ENCODE assay signal across 25 cellular contexts in the genomic region with DNA sequence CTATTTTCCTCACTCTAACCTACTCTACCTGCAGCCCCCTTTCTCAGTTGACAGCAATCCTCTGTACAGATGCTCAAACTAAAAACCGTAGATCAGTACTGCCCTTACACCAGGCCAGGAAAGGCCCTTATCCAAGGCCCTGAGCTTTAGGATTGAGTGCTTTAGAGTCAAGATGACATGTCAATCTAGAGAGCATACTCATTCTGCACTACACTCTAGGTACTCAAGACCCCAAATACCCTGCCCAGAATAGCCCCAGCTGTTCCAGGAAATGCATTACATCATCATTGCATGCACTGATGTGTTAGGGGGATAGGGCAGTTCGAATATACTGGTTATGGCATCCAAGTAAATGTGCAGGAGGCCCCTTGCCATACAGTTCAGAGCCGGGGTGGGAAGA. TPM values are rescaled to one million over a fixed set of nuclear protein-coding genes. Genes with fewer than 3 reads are reported as not detected.
DNase-seq lines count a peak whose midpoint lies in the region; ATAC-seq and TF ChIP-seq lines count a peak whose summit lies in the region.
"Had no signal": no experiment of that assay in that cellular context is flagged by ENCODE, and none has a peak within 500 bp of the region (broad histone marks: within the 10 kb centered on the region; RNA-seq: fewer than 3 reads in every experiment).

No MANE protein-coding gene starts in this region.

- no peak overlapping the region for H3K56ac ChIP-seq in H9 (ENCODE audit: insufficient read length, low read depth, low read length)
- H3K56ac ChIP-seq in mesendoderm (ENCODE audit: low read length), result no peak overlapping the region

- no peak for TF ChIP-seq CTCF in H9 (conservative IDR thresholded peaks at IDR 0.05)
- no peak for TF ChIP-seq CTCF in adrenal gland (IDR thresholded peaks at IDR 0.05)

- H2BK120ac ChIP-seq in H9 (ENCODE audit: low read depth, low read length, poor library complexity, severe bottlenecking), result no peak overlapping the region
- H2BK120ac ChIP-seq in mesenchymal stem cell (ENCODE audit: low read depth, low read length), result no peak overlapping the region
- H2BK120ac ChIP-seq in mesendoderm (ENCODE audit: low read depth, low read length), result no peak overlapping the region

- no peak overlapping the region for H2BK15ac ChIP-seq in H9 (ENCODE audit: low read depth, low read length)
- H2BK15ac ChIP-seq in mesenchymal stem cell (ENCODE audit: low read depth, poor library complexity, severe bottlenecking), result no peak overlapping the region
- H2BK15ac ChIP-seq in mesendoderm (replicated peaks; ENCODE audit: low read depth), result no peak overlapping the region

- peaks cover 0 to 11% (median 4%) of the 10 kb centered on the region in 3 experiments; a peak in 4 of 7 replicates for H3K36me3 Mint-ChIP-seq in H9 (ENCODE audit: insufficient read depth in 1 of 3, low read depth in 3 of 3)
- peaks cover 27% of the 10 kb centered on the region for H3K36me3 Mint-ChIP-seq in activated T-helper 17 cell treated with anti-CD3 and anti-CD28 coated beads, Interleukin-2, amount 50 U/mL, for 72 hours (ENCODE audit: low read depth)

- H2BK5ac ChIP-seq in H9 (ENCODE audit: insufficient read length, low read length) (no peak overlapping the region), mesenchymal stem cell (ENCODE audit: low read depth, low read length, poor library complexity, severe bottlenecking) (no peak overlapping the region), mesendoderm (ENCODE audit: low read length) (no peak overlapping the region)

- no peak for TF ChIP-seq POLR2A in adrenal gland (IDR thresholded peaks at IDR 0.05)

- no peaks in the 10 kb centered on the region for H3K27me3 ChIP-seq in ACC112 (ENCODE audit: insufficient read depth, low read length)
- no peaks in the 10 kb centered on the region for H3K27me3 ChIP-seq in H9 (ENCODE audit: insufficient read depth, low read length)
- H3K27me3 ChIP-seq in mesenchymal stem cell (ENCODE audit: control insufficient read depth in 1 of 2, insufficient read depth in 1 of 2, low read length in 2 of 2), result no peaks in the 10 kb centered on the region
- H3K27me3 ChIP-seq in adrenal gland, result no peaks in the 10 kb centered on the region
- H3K27me3 ChIP-seq in mesendoderm (ENCODE audit: insufficient read depth, low read length, poor library complexity), result no peaks in the 10 kb centered on the region
- H3K27me3 ChIP-seq: SJSA1, thyroid gland had no signal

- peaks cover 3% of the 10 kb centered on the region for H3K27me3 Mint-ChIP-seq in H9 (ENCODE audit: low read depth)
- no peaks in the 10 kb centered on the region for H3K27me3 Mint-ChIP-seq in activated T-helper 17 cell treated with anti-CD3 and anti-CD28 coated beads, Interleukin-2, amount 50 U/mL, for 72 hours

- H4K20me1 ChIP-seq in H9 (ENCODE audit: control insufficient read depth, insufficient read depth, insufficient read length), result no peaks in the 10 kb centered on the region

- H3K36me3 ChIP-seq in ACC112 (ENCODE audit: insufficient read depth, low read length) (peaks cover 9% of the 10 kb centered on the region; the same call in 1 of the 2 replicates), mesenchymal stem cell (ENCODE audit: control insufficient read depth in 1 of 2, insufficient read depth in 2 of 2, low read depth in 1 of 2, low read length in 2 of 2) (peaks cover 3 to 10% of the 10 kb centered on the region in 2 experiments), adrenal gland (replicated peaks in 1 of 2) (no peaks in the 10 kb centered on the region), mesendoderm (ENCODE audit: control insufficient read depth, insufficient read depth, low read length) (no peaks in the 10 kb centered on the region)
- H3K36me3 ChIP-seq: HAP-1, spleen, thyroid gland had no signal

- intact Hi-C loops in adrenal gland (cut with DNase I), result loop anchor here (5.0 to 10.0 kb wide), 2 partner anchors 508 to 510 kb away; no protein-coding TSS in a partner anchor

- H3K23ac ChIP-seq in H9 (ENCODE audit: insufficient read length, low read depth, low read length) (no peak overlapping the region), mesenchymal stem cell (ENCODE audit: low read length in 2 of 2) (no peak overlapping the region), mesendoderm (ENCODE audit: low read length) (no peak overlapping the region)

- H3K9ac ChIP-seq in H9 (ENCODE audit: extremely low read depth, insufficient read length, low read length) (no peak overlapping the region), mesenchymal stem cell (ENCODE audit: low read length) (no peak overlapping the region), mesendoderm (ENCODE audit: low read length) (no peak overlapping the region)
- H3K9ac ChIP-seq: KMS-11 had no signal

- no peak overlapping the region for H3K4ac ChIP-seq in H9 (ENCODE audit: low read depth, low read length)
- H3K4ac ChIP-seq in mesenchymal stem cell (ENCODE audit: low read depth in 1 of 2, low read length in 2 of 2), result peak overlapping the region in 1 of 2 experiments; percentile 75
- no peak overlapping the region for H3K4ac ChIP-seq in mesendoderm (ENCODE audit: low read depth, low read length)

- H3K79me2 ChIP-seq in ACC112 (ENCODE audit: control insufficient read depth, insufficient read depth, low read length, unreplicated experiment) (peaks cover 37% of the 10 kb centered on the region), H9 (ENCODE audit: insufficient read depth, low read length) (peaks cover 7% of the 10 kb centered on the region; the same call in 1 of the 2 replicates), mesendoderm (ENCODE audit: control insufficient read depth, insufficient read depth, low read length) (peaks cover 12% of the 10 kb centered on the region)

- peaks cover 9% of the 10 kb centered on the region for H3K23me2 ChIP-seq in H9 (ENCODE audit: insufficient read length, low read depth, low read length, poor library complexity, severe bottlenecking)

- no peak for DNase-seq in H9
- no peak for DNase-seq in mesenchymal stem cell
- DNase-seq in adrenal gland, result no peak
- no peak for DNase-seq in mesendoderm
- DNase-seq in activated CD4-positive, CD25-positive, alpha-beta regulatory T cell treated with anti-CD3 and anti-CD28 coated beads, Interleukin-2, amount 50 U/mL, for 72 hours, result no peak
- DNase-seq: activated CD4-positive, alpha-beta T cell treated with anti-CD3 and anti-CD28 coated beads, Interleukin-2, amount 50 U/mL, for 48 hours; activated naive CD4-positive, alpha-beta T cell treated with anti-CD3 and anti-CD28 coated beads for 36 hours; activated T-cell treated with anti-CD3 and anti-CD28 coated beads, Interleukin-2, amount 50 U/mL, for 4 hours; AML-193; hippocampal formation; left ventricle myocardium superior; MV-4-11; NCI-H2171 treated with DMSO at 0.1 percent for 48 hours; NCI-H69; nucleus accumbens; spleen; stimulated activated CD4-positive, alpha-beta T cell treated with anti-CD3 and anti-CD28 coated beads, Interleukin-4, amount 100 ng/mL, for 24 hours; stimulated activated naive CD8-positive, alpha-beta T cell treated with anti-CD3 and anti-CD28 coated beads, Interleukin-15, Interleukin-2, amounts not matched to agents 100 U/mL and 50 U/mL, for 24 hours; thyroid gland had no signal

- no peak overlapping the region for H3K4me3 Mint-ChIP-seq in H9
- no peak overlapping the region for H3K4me3 Mint-ChIP-seq in activated T-helper 17 cell treated with anti-CD3 and anti-CD28 coated beads, Interleukin-2, amount 50 U/mL, for 72 hours
- H3K4me3 Mint-ChIP-seq: activated naive CD4-positive, alpha-beta T cell treated with anti-CD3 and anti-CD28 coated beads for 36 hours; T-helper 2 cell treated with Interferon-gamma antibody and Interleukin-4, amounts not matched to agents 5 μg/mL and 100 μg/mL, for 36 hours had no signal

- H3K27ac ChIP-seq in ACC112 (ENCODE audit: low read depth, low read length) (peak overlapping the region; percentile 94), H9 (ENCODE audit: insufficient read length, low read depth, low read length) (no peak overlapping the region), mesenchymal stem cell (ENCODE audit: low read length, poor library complexity, severe bottlenecking) (peak overlapping the region; percentile 39), adrenal gland (peak overlapping the region in 2 of 5 donors; percentile 23 to 34), mesendoderm (ENCODE audit: low read depth, low read length) (no peak overlapping the region)
- H3K27ac ChIP-seq: KMS-11, SJSA1, spleen had no signal

- H3K27ac Mint-ChIP-seq in H9, result peak overlapping the region in 2 of 3 experiments; percentile 19 to 69; a peak in 4 of 7 replicates
- H3K27ac Mint-ChIP-seq in activated T-helper 17 cell treated with anti-CD3 and anti-CD28 coated beads, Interleukin-2, amount 50 U/mL, for 72 hours, result peak overlapping the region; percentile 10
- H3K27ac Mint-ChIP-seq: activated naive CD4-positive, alpha-beta T cell treated with anti-CD3 and anti-CD28 coated beads for 36 hours; T-helper 2 cell treated with Interferon-gamma antibody and Interleukin-4, amounts not matched to agents 5 μg/mL and 100 μg/mL, for 36 hours had no signal

- H2BK12ac ChIP-seq in H9 (ENCODE audit: insufficient read length, low read depth, low read length) (no peak overlapping the region), mesenchymal stem cell (ENCODE audit: low read length in 2 of 2) (peak overlapping the region; percentile 4 to 18)

- H3K4me1 Mint-ChIP-seq in H9, result peaks cover 40 to 47% of the 10 kb centered on the region in 2 experiments
- H3K4me1 Mint-ChIP-seq in activated T-helper 17 cell treated with anti-CD3 and anti-CD28 coated beads, Interleukin-2, amount 50 U/mL, for 72 hours, result peaks cover 27% of the 10 kb centered on the region

- no peak overlapping the region for H2BK20ac ChIP-seq in H9 (ENCODE audit: low read depth, low read length, poor library complexity, severe bottlenecking)

- H3K18ac ChIP-seq in H9 (ENCODE audit: insufficient read length, low read depth, low read length) (no peak overlapping the region), mesenchymal stem cell (ENCODE audit: low read depth in 1 of 2, low read length in 2 of 2) (peak overlapping the region in 1 of 2 experiments; percentile 2), mesendoderm (ENCODE audit: low read length) (no peak overlapping the region)

- no peak overlapping the region for H3K4me3 ChIP-seq in ACC112 (ENCODE audit: low read depth, low read length)
- no peak overlapping the region for H3K4me3 ChIP-seq in mesenchymal stem cell (ENCODE audit: insufficient read depth in 1 of 2, low read depth in 1 of 2, low read length in 2 of 2)
- no peak overlapping the region for H3K4me3 ChIP-seq in adrenal gland
- no peak overlapping the region for H3K4me3 ChIP-seq in mesendoderm (ENCODE audit: low read length)
- H3K4me3 ChIP-seq: HAP-1, SJSA1, spleen, thyroid gland had no signal

- no peak for ATAC-seq in activated T-helper 17 cell treated with anti-CD3 and anti-CD28 coated beads, Interleukin-2, amount 50 U/mL, for 72 hours (replicated peaks)
- ATAC-seq: activated T-cell treated with anti-CD3 and anti-CD28 coated beads, Interleukin-2, amount 50 U/mL, for 4 hours; left ventricle myocardium superior; stimulated activated naive CD8-positive, alpha-beta T cell treated with anti-CD3 and anti-CD28 coated beads, Interleukin-15, Interleukin-2, amounts not matched to agents 100 U/mL and 50 U/mL, for 24 hours had no signal

- H4K8ac ChIP-seq in H9 (replicated peaks; ENCODE audit: insufficient read length, low read depth, low read length), result no peak overlapping the region
- peak overlapping the region; percentile 41 for H4K8ac ChIP-seq in mesenchymal stem cell (ENCODE audit: low read length)
- no peak overlapping the region for H4K8ac ChIP-seq in mesendoderm (ENCODE audit: low read depth, low read length)

- no peaks in the 10 kb centered on the region for H3K9me3 ChIP-seq in H9 (ENCODE audit: control insufficient read depth, low read depth, low read length)
- no peaks in the 10 kb centered on the region for H3K9me3 ChIP-seq in mesenchymal stem cell (ENCODE audit: control insufficient read depth, low read length)
- H3K9me3 ChIP-seq in adrenal gland (replicated peaks in 1 of 3), result no peaks in the 10 kb centered on the region
- H3K9me3 ChIP-seq: HAP-1, SJSA1, spleen, thyroid gland had no signal

- H2AFZ ChIP-seq in ACC112 (ENCODE audit: low read length, unreplicated experiment), result no peak overlapping the region
- no peak overlapping the region for H2AFZ ChIP-seq in H9 (ENCODE audit: low read length)
- no peak overlapping the region for H2AFZ ChIP-seq in mesenchymal stem cell (ENCODE audit: low read depth, low read length)

- H3K14ac ChIP-seq in H9 (ENCODE audit: insufficient read depth, low read length) (no peak overlapping the region), mesenchymal stem cell (ENCODE audit: low read length in 2 of 2) (no peak overlapping the region)

- H3T11ph ChIP-seq in H9 (ENCODE audit: low read length), result no peak overlapping the region

- no CpG with 5 or more reads among the region's 3 CpGs for WGBS in H9 (ENCODE audit: extremely low coverage, insufficient read length, low lambda C conversion rate)
- WGBS in mesenchymal stem cell, result 90% methylated on average over 2 of the region's 3 CpGs
- 74 to 100% (median 85%) methylated on average over 2 to 3 of the region's 3 CpGs for WGBS in adrenal gland, 4 donors
- WGBS in mesendoderm (ENCODE audit: extremely low coverage, insufficient coverage, low lambda C conversion rate), result no CpG with 5 or more reads among the region's 3 CpGs

- H3K9me3 Mint-ChIP-seq in H9, result no peaks in the 10 kb centered on the region; a peak in 1 of 5 replicates
- no peaks in the 10 kb centered on the region for H3K9me3 Mint-ChIP-seq in activated T-helper 17 cell treated with anti-CD3 and anti-CD28 coated beads, Interleukin-2, amount 50 U/mL, for 72 hours
- H3K9me3 Mint-ChIP-seq: activated naive CD4-positive, alpha-beta T cell treated with anti-CD3 and anti-CD28 coated beads for 36 hours; activated T-cell treated with anti-CD3 and anti-CD28 coated beads, Interleukin-2, amount 50 U/mL, for 4 hours; T-helper 2 cell treated with Interferon-gamma antibody and Interleukin-4, amounts not matched to agents 5 μg/mL and 100 μg/mL, for 36 hours had no signal

- no peak overlapping the region for H4K5ac ChIP-seq in H9 (ENCODE audit: insufficient read length, low read depth, low read length)
- no peak overlapping the region for H4K5ac ChIP-seq in mesendoderm (ENCODE audit: low read length)

- peaks cover 48% of the 10 kb centered on the region for H3K4me1 ChIP-seq in ACC112 (ENCODE audit: control insufficient read depth, insufficient read depth, low read length, unreplicated experiment)
- peaks cover 8% of the 10 kb centered on the region; the same call in 1 of the 2 replicates for H3K4me1 ChIP-seq in H9 (ENCODE audit: insufficient read depth, low read length)
- H3K4me1 ChIP-seq in mesenchymal stem cell (ENCODE audit: control insufficient read depth, insufficient read depth, low read depth, low read length), result peaks cover 8% of the 10 kb centered on the region
- peaks cover 13 to 14% of the 10 kb centered on the region in 2 donors for H3K4me1 ChIP-seq in adrenal gland (replicated peaks in 1 of 2)
- peaks cover 6% of the 10 kb centered on the region for H3K4me1 ChIP-seq in mesendoderm (ENCODE audit: control insufficient read depth, low read depth, low read length)

- no peak overlapping the region for H3K4me2 ChIP-seq in H9 (ENCODE audit: insufficient read depth, insufficient read length, low read length)
- no peak overlapping the region for H3K4me2 ChIP-seq in mesenchymal stem cell (ENCODE audit: low read length, poor library complexity, severe bottlenecking)
- H3K4me2 ChIP-seq in mesendoderm (ENCODE audit: low read length), result no peak overlapping the region
- H3K4me2 ChIP-seq: KMS-11 had no signal

- no peak overlapping the region for H4K91ac ChIP-seq in H9 (ENCODE audit: insufficient read length, low read depth, low read length)
- H4K91ac ChIP-seq in mesenchymal stem cell (ENCODE audit: low read length), result no peak overlapping the region

- no peak overlapping the region for H2AK5ac ChIP-seq in H9 (ENCODE audit: insufficient read length, low read length)
- peak overlapping the region; percentile 61 for H2AK5ac ChIP-seq in mesenchymal stem cell (ENCODE audit: low read length, severe bottlenecking)
- no peak overlapping the region for H2AK5ac ChIP-seq in mesendoderm (ENCODE audit: low read length)

- H3K79me1 ChIP-seq in H9 (ENCODE audit: insufficient read depth, low read depth, low read length, poor library complexity, severe bottlenecking) (no peaks in the 10 kb centered on the region), mesenchymal stem cell (replicated peaks; ENCODE audit: low read length, poor library complexity, severe bottlenecking) (peaks cover 4% of the 10 kb centered on the region), mesendoderm (ENCODE audit: low read length) (peaks cover 4% of the 10 kb centered on the region)

RNA-seq across cellular contexts. Expression of a gene that starts 3.5 kb away (rescaled TPM):
- total RNA-seq in H9 (2021), result 106 TPM in 2 replicates
- 10 to 100 TPM; 23.3 to 51.9 TPM for total RNA-seq in activated T-helper 17 cell treated with anti-CD3 and anti-CD28 coated beads, Interleukin-2, amount 50 U/mL, for 72 hours
- 90.2 TPM for polyA plus RNA-seq in mesenchymal stem cell (2013, experiment 1 of 2)
- 90.9 TPM for polyA plus RNA-seq in mesenchymal stem cell (2013, experiment 2 of 2)
- 10 to 100 TPM; 13.1 to 49.3 (median 35.3) TPM for total RNA-seq in adrenal gland
- 10 to 100 TPM; 12.2 to 19.7 (median 17.6) TPM for polyA plus RNA-seq in adrenal gland
- polyA plus RNA-seq in mesendoderm (2013, experiment 1 of 2), result 9.4 TPM
- polyA plus RNA-seq in mesendoderm (2013, experiment 2 of 2), result 10.2 TPM

RNA-seq across cellular contexts. Expression of a gene that starts 49.4 kb away (rescaled TPM):
- total RNA-seq in H9 (2021) (988 and 1,012 TPM in 2 replicates), adrenal gland (100 to 1,000 TPM; 261 to 518 (median 393) TPM)
- 100 to 1,000 TPM; 715 to 937 TPM for total RNA-seq in activated T-helper 17 cell treated with anti-CD3 and anti-CD28 coated beads, Interleukin-2, amount 50 U/mL, for 72 hours
- polyA plus RNA-seq in mesenchymal stem cell (2013, experiment 1 of 2), result 781 TPM
- 820 TPM for polyA plus RNA-seq in mesenchymal stem cell (2013, experiment 2 of 2)
- polyA plus RNA-seq in adrenal gland, result 100 to 1,000 TPM; 260 to 356 (median 341) TPM
- polyA plus RNA-seq in mesendoderm (2013, experiment 1 of 2), result 1,210 TPM
- polyA plus RNA-seq in mesendoderm (2013, experiment 2 of 2), result 1,188 TPM

Comparison
In these comparisons a context has a peak if more than half of its experiments do, and no peak if none do; other contexts are left out.
1. H3K27ac ChIP-seq: peak in ACC112 (single experiment) and mesenchymal stem cell (single experiment); none in H9 (single experiment) and mesendoderm (single experiment).